ENCODE assay signal across 24 cellular contexts in genomic region chr16:82181456-82182185, GRCh38.
DNase-seq lines count a peak whose midpoint lies in the region; ATAC-seq and TF ChIP-seq lines count a peak whose summit lies in the region.
"Had no signal": no experiment of that assay in that cellular context is flagged by ENCODE, and none has a peak within 500 bp of the region (broad histone marks: within the 10 kb centered on the region; RNA-seq: fewer than 3 reads in every experiment).

No MANE protein-coding gene starts in this region.

- no peak overlapping the region for H3K27ac ChIP-seq in WERI-Rb-1
- H3K27ac ChIP-seq: esophagus muscularis mucosa, HL-60, PC-9, psoas muscle, skin epidermis had no signal

- TF ChIP-seq CTCF in WERI-Rb-1 (IDR thresholded peaks at IDR 0.05; ENCODE audit: low read depth, low read length): no peak

- no peaks in the 10 kb centered on the region for H3K9me3 ChIP-seq in WERI-Rb-1 (ENCODE audit: severe bottlenecking)
- H3K9me3 ChIP-seq: esophagus muscularis mucosa, psoas muscle had no signal

- H3K36me3 ChIP-seq in WERI-Rb-1: no peaks in the 10 kb centered on the region
- H3K36me3 ChIP-seq: esophagus muscularis mucosa had no signal

- DNase-seq in DMS153 treated with DMSO at 0.1 percent for 48 hours (lab: John Stamatoyannopoulos, UW; ENCODE audit: unreplicated experiment) (peak; percentile 58), NCI-H1092 treated with DMSO at 0.1 percent for 48 hours (lab: John Stamatoyannopoulos, UW) (peak; percentile 46), NCI-H510A treated with DMSO at 0.1 percent for 48 hours (lab: John Stamatoyannopoulos, UW) (peak; percentile 50), WERI-Rb-1 (peak; percentile 10), hypothalamus (lab: John Stamatoyannopoulos, UW) (no peak), AML-193 (lab: John Stamatoyannopoulos, UW) (no peak)
- DNase-seq: activated CD4-positive, CD25-positive, alpha-beta regulatory T cell; activated CD8-positive, alpha-beta T cell treated with anti-CD3 and anti-CD28 coated beads for 36 hours; activated naive CD4-positive, alpha-beta T cell treated with anti-CD3 and anti-CD28 coated beads, Interleukin-2, amount 10 ng/mL, durations not matched to agents 7 days and 5 days; activated T-cell treated with anti-CD3 and anti-CD28 coated beads, Interleukin-2, amount 50 U/mL, for 1 hour; Calu3; effector CD8-positive, alpha-beta T cell; IMR-90; MM.1S; NCI-H526; PC-9; psoas muscle; stimulated activated CD4-positive, alpha-beta T cell treated with anti-CD3 and anti-CD28 coated beads, Interleukin-2, amount 100 ng/mL, for 48 hours; stimulated activated naive CD8-positive, alpha-beta T cell treated with anti-CD3 and anti-CD28 coated beads, Interleukin-15, amount 100 ng/mL, for 72 hours had no signal

- no peak for ATAC-seq in GM18873 (IDR thresholded peaks at IDR 0.05; ENCODE audit: low FRiP score, unreplicated experiment)
- ATAC-seq: activated CD8-positive, alpha-beta T cell treated with anti-CD3 and anti-CD28 coated beads for 36 hours; left lobe of liver; psoas muscle; stimulated activated naive CD8-positive, alpha-beta T cell treated with anti-CD3 and anti-CD28 coated beads, Interleukin-15, amount 100 ng/mL, for 72 hours had no signal

- no peaks in the 10 kb centered on the region for H3K27me3 ChIP-seq in WERI-Rb-1 (ENCODE audit: insufficient read depth, low read depth, severe bottlenecking)
- H3K27me3 ChIP-seq: esophagus muscularis mucosa had no signal

- H3K4me3 ChIP-seq in WERI-Rb-1 (ENCODE audit: low read depth, low read length): no peak overlapping the region
- H3K4me3 ChIP-seq: esophagus muscularis mucosa, PC-9, psoas muscle, skin epidermis had no signal

Comparison
In these comparisons a context has a peak if more than half of its experiments do, and no peak if none do; other contexts are left out.
1. DNase-seq: peak in DMS153 treated with DMSO at 0.1 percent for 48 hours (single experiment), NCI-H1092 treated with DMSO at 0.1 percent for 48 hours (single experiment), NCI-H510A treated with DMSO at 0.1 percent for 48 hours (single experiment) and WERI-Rb-1 (single experiment); none in hypothalamus (0 of 51) and AML-193 (0 of 2).